ENCODE assay signal across 8 cellular contexts in the genomic region with DNA sequence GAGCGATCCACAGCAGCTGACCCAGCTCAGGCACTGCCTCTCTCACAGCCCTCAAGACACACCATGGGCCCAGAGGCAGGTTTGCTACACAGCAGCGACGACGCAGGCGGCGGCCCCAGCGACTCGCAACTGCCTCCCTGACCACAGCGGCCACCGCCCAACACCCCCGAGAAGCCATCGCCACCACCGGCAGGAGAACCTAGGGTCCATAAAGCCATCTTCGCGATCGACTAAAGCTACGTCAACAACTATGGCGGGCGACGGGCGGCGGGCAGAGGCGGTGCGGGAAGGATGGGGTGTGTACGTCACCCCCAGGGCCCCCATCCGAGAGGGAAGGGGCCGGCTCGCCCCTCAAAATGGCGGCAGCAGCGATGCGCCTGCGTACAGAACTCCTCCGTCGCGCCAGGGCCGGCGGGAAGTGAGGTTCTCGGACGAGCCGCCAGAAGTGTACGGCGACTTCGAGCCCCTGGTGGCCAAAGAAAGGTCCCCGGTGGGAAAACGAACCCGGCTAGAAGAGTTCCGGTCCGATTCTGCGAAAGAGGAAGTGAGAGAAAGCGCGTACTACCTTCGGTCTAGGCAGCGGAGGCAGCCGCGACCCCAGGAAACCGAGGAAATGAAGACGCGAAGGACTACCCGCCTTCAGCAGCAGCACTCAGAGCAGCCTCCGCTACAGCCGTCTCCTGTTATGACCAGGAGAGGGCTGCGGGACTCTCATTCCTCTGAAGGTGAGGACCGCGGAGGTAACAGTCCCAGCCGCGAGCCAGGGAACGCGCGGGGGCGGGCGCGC. TPM values are rescaled to one million over a fixed set of nuclear protein-coding genes. Genes with fewer than 3 reads are reported as not detected.
A peak's percentile ranks its signal among the peaks of the same experiment; 100 is the strongest.
DNase-seq lines count a peak whose midpoint lies in the region; ATAC-seq, FAIRE-seq and TF ChIP-seq lines count a peak whose summit lies in the region.

A gene with protein sequence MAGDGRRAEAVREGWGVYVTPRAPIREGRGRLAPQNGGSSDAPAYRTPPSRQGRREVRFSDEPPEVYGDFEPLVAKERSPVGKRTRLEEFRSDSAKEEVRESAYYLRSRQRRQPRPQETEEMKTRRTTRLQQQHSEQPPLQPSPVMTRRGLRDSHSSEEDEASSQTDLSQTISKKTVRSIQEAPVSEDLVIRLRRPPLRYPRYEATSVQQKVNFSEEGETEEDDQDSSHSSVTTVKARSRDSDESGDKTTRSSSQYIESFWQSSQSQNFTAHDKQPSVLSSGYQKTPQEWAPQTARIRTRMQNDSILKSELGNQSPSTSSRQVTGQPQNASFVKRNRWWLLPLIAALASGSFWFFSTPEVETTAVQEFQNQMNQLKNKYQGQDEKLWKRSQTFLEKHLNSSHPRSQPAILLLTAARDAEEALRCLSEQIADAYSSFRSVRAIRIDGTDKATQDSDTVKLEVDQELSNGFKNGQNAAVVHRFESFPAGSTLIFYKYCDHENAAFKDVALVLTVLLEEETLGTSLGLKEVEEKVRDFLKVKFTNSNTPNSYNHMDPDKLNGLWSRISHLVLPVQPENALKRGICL (plus strand): TSS at position 33 of the 787 bp plus-strand sequence. CDS start 218 bp downstream, at position 251.

- H4K12ac ChIP-seq in trophoblast cell (ENCODE audit: low read depth, low read length): peak within 1 kb of the TSS; percentile 89

- H3K4me3 ChIP-seq in adipocyte (ENCODE audit: low read length): peak within 1 kb of the TSS; percentile 97
- H3K4me3 ChIP-seq in cardiac muscle cell: peak within 1 kb of the TSS; percentile 59
- H3K4me3 ChIP-seq in trophoblast cell (ENCODE audit: low read depth, low read length): peak within 1 kb of the TSS; percentile 90
- H3K4me3 ChIP-seq in transverse colon: peak within 1 kb of the TSS; percentile 67 to 92 (median 78)

- ATAC-seq in HG02840 (IDR thresholded peaks at IDR 0.05; ENCODE audit: low FRiP score, unreplicated experiment): peak; percentile 78

- peak within 1 kb of the TSS; percentile 93 for H3K4me2 ChIP-seq in trophoblast cell (ENCODE audit: low read length)

- H3K4me1 ChIP-seq in adipocyte (ENCODE audit: control insufficient read depth, insufficient read depth, low read length) (peaks cover 20% of the 10 kb centered on the region), cardiac muscle cell (ENCODE audit: low read depth) (peaks cover 12% of the 10 kb centered on the region), trophoblast cell (ENCODE audit: control insufficient read depth in 1 of 2, insufficient read depth in 2 of 2, low read length in 2 of 2) (peaks cover 0 to 5% of the 10 kb centered on the region in 2 experiments), transverse colon (peaks cover 16 to 56% (median 40%) of the 10 kb centered on the region in 4 donors)

- H2AFZ ChIP-seq in trophoblast cell (ENCODE audit: insufficient read depth, low read length, poor library complexity): peak within 1 kb of the TSS; percentile 80

- H2AK5ac ChIP-seq in trophoblast cell (ENCODE audit: low read length): peak within 1 kb of the TSS; percentile 44

- H3K23ac ChIP-seq in trophoblast cell (ENCODE audit: low read length): no peak within 1 kb of the TSS

- peak within 1 kb of the TSS; percentile 91 for H3K9ac ChIP-seq in adipocyte (ENCODE audit: low read length)
- H3K9ac ChIP-seq in trophoblast cell (ENCODE audit: low read length): peak within 1 kb of the TSS; percentile 88

- peak within 1 kb of the TSS; percentile 95 for H4K91ac ChIP-seq in trophoblast cell (ENCODE audit: low read depth, low read length)

- TF ChIP-seq CTCF in cardiac muscle cell (IDR thresholded peaks at IDR 0.05; ENCODE audit: low read depth, low read length): peak; percentile 35
- TF ChIP-seq CTCF in transverse colon (IDR thresholded peaks at IDR 0.05): peak; percentile 57 to 92 (median 64)

- H3K27ac ChIP-seq in cardiac muscle cell (peak within 1 kb of the TSS; percentile 98), trophoblast cell (ENCODE audit: low read depth, low read length) (peak within 1 kb of the TSS; percentile 98), transverse colon (peak within 1 kb of the TSS; percentile 95 to 99 (median 96))

- TF ChIP-seq POLR2A in GM12891 (IDR thresholded peaks at IDR 0.05; ENCODE audit: low read depth, low read length): peak; percentile 88
- TF ChIP-seq POLR2A in transverse colon (IDR thresholded peaks at IDR 0.05): peak; percentile 97

- peak within 1 kb of the TSS; percentile 79 for H2BK120ac ChIP-seq in trophoblast cell (ENCODE audit: insufficient read depth, low read length, poor library complexity)

- H3K4ac ChIP-seq in trophoblast cell (ENCODE audit: low read depth, low read length): peak within 1 kb of the TSS; percentile 59

- peaks cover 12% of the 10 kb centered on the region for H3K79me1 ChIP-seq in trophoblast cell (ENCODE audit: low read length)

- no peak for TF ChIP-seq EP300 in transverse colon (IDR thresholded peaks at IDR 0.05; ENCODE audit: low read depth)

- H3K9me3 ChIP-seq in adipocyte (ENCODE audit: control insufficient read depth, low read length) (no peaks in the 10 kb centered on the region), cardiac muscle cell (ENCODE audit: low read depth) (no peaks in the 10 kb centered on the region), trophoblast cell (ENCODE audit: insufficient read depth, low read depth, low read length) (no peaks in the 10 kb centered on the region), transverse colon (no peaks in the 10 kb centered on the region)

- H2BK5ac ChIP-seq in trophoblast cell (ENCODE audit: low read depth, low read length, poor library complexity): peak within 1 kb of the TSS; percentile 80

- H3K36me3 ChIP-seq in adipocyte (ENCODE audit: control insufficient read depth, insufficient read depth, low read length, severe bottlenecking): peaks cover 30% of the 10 kb centered on the region
- H3K36me3 ChIP-seq in cardiac muscle cell: peaks cover 19% of the 10 kb centered on the region
- H3K36me3 ChIP-seq in trophoblast cell (ENCODE audit: control insufficient read depth in 1 of 2, insufficient read depth in 2 of 2, low read length in 2 of 2): peaks cover 0 to 2% of the 10 kb centered on the region in 2 experiments
- peaks cover 0 to 21% (median 7%) of the 10 kb centered on the region in 4 donors for H3K36me3 ChIP-seq in transverse colon

- peak within 1 kb of the TSS; percentile 87 for H4K8ac ChIP-seq in trophoblast cell (ENCODE audit: low read depth, low read length)

- intact Hi-C loops in transverse colon (cut with DNase I; ENCODE audit: low total_unique reads): no loop called here

- H3K14ac ChIP-seq in trophoblast cell (ENCODE audit: low read length): peak within 1 kb of the TSS; percentile 82

- no peaks in the 10 kb centered on the region for H3K27me3 ChIP-seq in adipocyte (replicated peaks; ENCODE audit: control insufficient read depth, insufficient read depth, low read length)
- no peaks in the 10 kb centered on the region for H3K27me3 ChIP-seq in cardiac muscle cell
- no peaks in the 10 kb centered on the region for H3K27me3 ChIP-seq in trophoblast cell (ENCODE audit: insufficient read depth, low read length)
- H3K27me3 ChIP-seq in transverse colon: no peaks in the 10 kb centered on the region

- DNase-seq in GM12891 (ENCODE audit: insufficient read length, low spot score) (peak; percentile 63), NCI-H1436 (lab: John Stamatoyannopoulos, UW) (peak; percentile 95), T follicular helper cell (ENCODE audit: low read depth) (peak; percentile 95), adipocyte (ENCODE audit: low read depth) (peak; percentile 99), cardiac muscle cell (ENCODE audit: low read depth in 1 of 2, low spot score in 1 of 2) (peak; percentile 98 to 99), trophoblast cell (peak; percentile 96 to 98), transverse colon (peak; percentile 97)

- in situ Hi-C loops in transverse colon (cut with MboI; ENCODE audit: low pct_ligation_motif_present in 1 of 4, low pct_unique_long_range_greater_than_20kb in 1 of 4, low sequenced_read_pairs in 3 of 4): loop anchor here in 1 of 4 donors (10.0 kb wide), 1 partner anchor 292 kb away; no protein-coding TSS in a partner anchor

- WGBS in trophoblast cell (ENCODE audit: extremely low coverage, insufficient coverage, insufficient read length): no CpG with 5 or more reads among the region's 72 CpGs
- 0% methylated on average over 1 to 46 of the region's 72 CpGs for WGBS in transverse colon (ENCODE audit: low coverage in 1 of 2), 2 donors

- no peak within 1 kb of the TSS for H2BK12ac ChIP-seq in trophoblast cell (ENCODE audit: low read length)

- H3K79me2 ChIP-seq in trophoblast cell (ENCODE audit: control insufficient read depth, insufficient read depth, low read length, poor library complexity): peaks cover 10% of the 10 kb centered on the region

- peak within 1 kb of the TSS; percentile 75 for H3K18ac ChIP-seq in trophoblast cell (ENCODE audit: low read length)

- FAIRE-seq in GM12891 (lab: Jason Lieb, UNC): peak; percentile 97

TF ChIP-seq in GM12891, 5 proteins besides CTCF, POLR2A, EP300 and RAD21:
- peak; percentile 90 for TF ChIP-seq TAF1 (IDR thresholded peaks at IDR 0.05; ENCODE audit: low read depth, low read length)
- TF ChIP-seq POU2F2 (IDR thresholded peaks at IDR 0.05; ENCODE audit: low read depth, low read length): peak; percentile 75
- TF ChIP-seq POLR2AphosphoS5 (IDR thresholded peaks at IDR 0.05; ENCODE audit: low read depth, low read length): peak; percentile 83
- TF ChIP-seq PAX5 (IDR thresholded peaks at IDR 0.05; ENCODE audit: insufficient read depth, low read length, severe bottlenecking): peak; percentile 75
- TF ChIP-seq SPI1 (IDR thresholded peaks at IDR 0.05; ENCODE audit: low read depth, low read length): peak; percentile 100

RNA-seq across cellular contexts. Expression of the gene that starts here (rescaled TPM):
- polyA plus RNA-seq in GM12891 (2012; ENCODE audit: low read depth, missing spikeins): 13.2 TPM
- total RNA-seq in cardiac muscle cell (19.6 and 20.3 TPM in 2 replicates), transverse colon (10 to 100 TPM; 34.8 to 44.6 (median 41.2) TPM)
- 18.2 and 24.0 TPM in 2 replicates for polyA plus RNA-seq in cardiac muscle cell
- 24.4 and 27.7 TPM in 2 replicates for polyA plus RNA-seq in trophoblast cell (2013)

Comparison
In these comparisons a context has a peak if more than half of its experiments do, and no peak if none do; other contexts are left out.
1. Peak in every context shown above with its lines: DNase-seq, ATAC-seq, H3K4me3 ChIP-seq and H3K27ac ChIP-seq.